18 cellular contexts compared by ENCODE assay signal in genomic region chr12:53972722-53973092, GRCh38. TPM values are rescaled to one million over a fixed set of nuclear protein-coding genes. Genes with fewer than 3 reads are reported as not detected.
A peak's percentile ranks its signal among the peaks of the same experiment; 100 is the strongest.
DNase-seq lines count a peak whose midpoint lies in the region; ATAC-seq and TF ChIP-seq lines count a peak whose summit lies in the region.
"Had no signal": no experiment of that assay in that cellular context is flagged by ENCODE, and none has a peak within 500 bp of the region (broad histone marks: within the 10 kb centered on the region; RNA-seq: fewer than 3 reads in every experiment).

No MANE protein-coding gene starts in this region.

- no peaks in the 10 kb centered on the region for H3K36me3 ChIP-seq in iPS-18a (ENCODE audit: control insufficient read depth, low read depth, low read length)
- H3K36me3 ChIP-seq: left lung, upper lobe of left lung had no signal

- no peaks in the 10 kb centered on the region for H3K9me3 ChIP-seq in iPS-18a (ENCODE audit: control insufficient read depth, low read depth, low read length)
- H3K9me3 ChIP-seq: A549, left lung, upper lobe of left lung had no signal

- H3K4me1 ChIP-seq in iPS-18a (ENCODE audit: control insufficient read depth, low read depth, low read length): peaks cover 7% of the 10 kb centered on the region

- peaks cover 90% of the 10 kb centered on the region for H3K27me3 Mint-ChIP-seq in activated CD8-positive, alpha-beta T cell treated with anti-CD3 and anti-CD28 coated beads, Interleukin-2, amount 10 ng/mL, durations not matched to agents 7 days and 5 days (ENCODE audit: low read depth)
- H3K27me3 Mint-ChIP-seq in activated CD8-positive, alpha-beta T cell treated with anti-CD3 and anti-CD28 coated beads for 36 hours: peaks cover 80% of the 10 kb centered on the region
- H3K27me3 Mint-ChIP-seq in activated B cell treated with CpG ODN at 0.5 μM for 24 hours: peaks cover 73% of the 10 kb centered on the region

- CTCF ChIA-PET in activated CD8-positive, alpha-beta T cell treated with anti-CD3 and anti-CD28 coated beads, Interleukin-2, amount 10 ng/mL, durations not matched to agents 7 days and 5 days (lab: Charles Lee): interaction anchor here (1.3 to 1.4 kb wide), 2 partner anchors 13 to 22 kb away, joined by 3 read pairs; no protein-coding TSS in a partner anchor
- CTCF ChIA-PET in activated CD8-positive, alpha-beta T cell treated with anti-CD3 and anti-CD28 coated beads for 36 hours (lab: Charles Lee): interaction anchor here (0.7 kb wide), 1 partner anchor 13 kb away, joined by 3 read pairs; no protein-coding TSS in a partner anchor
- CTCF ChIA-PET in activated B cell treated with CpG ODN at 0.5 μM for 24 hours (lab: Charles Lee): no interaction called here

- no peak for TF ChIP-seq CTCF in activated CD8-positive, alpha-beta T cell treated with anti-CD3 and anti-CD28 coated beads for 36 hours (IDR thresholded peaks at IDR 0.05)
- TF ChIP-seq CTCF in activated B cell treated with CpG ODN at 0.5 μM for 24 hours (IDR thresholded peaks at IDR 0.05): no peak

- H3K36me3 Mint-ChIP-seq in activated CD8-positive, alpha-beta T cell treated with anti-CD3 and anti-CD28 coated beads, Interleukin-2, amount 10 ng/mL, durations not matched to agents 7 days and 5 days (ENCODE audit: low read depth): peaks cover 9% of the 10 kb centered on the region
- peaks cover 4% of the 10 kb centered on the region for H3K36me3 Mint-ChIP-seq in activated CD8-positive, alpha-beta T cell treated with anti-CD3 and anti-CD28 coated beads for 36 hours (ENCODE audit: low read depth)
- H3K36me3 Mint-ChIP-seq in activated B cell treated with CpG ODN at 0.5 μM for 24 hours (ENCODE audit: low read depth): no peaks in the 10 kb centered on the region
- no peaks in the 10 kb centered on the region for H3K36me3 Mint-ChIP-seq in stimulated activated effector memory CD8-positive, alpha-beta T cell treated with anti-CD3 and anti-CD28 coated beads, Interleukin-12 subunit alpha, Interleukin-12 subunit beta, amount 100 ng/mL, for 72 hours
- H3K36me3 Mint-ChIP-seq: brain had no signal

- ATAC-seq in activated CD8-positive, alpha-beta T cell treated with anti-CD3 and anti-CD28 coated beads, Interleukin-2, amount 10 ng/mL, durations not matched to agents 7 days and 5 days: no peak
- ATAC-seq in activated CD8-positive, alpha-beta T cell treated with anti-CD3 and anti-CD28 coated beads for 36 hours: no peak
- no peak for ATAC-seq in activated B cell treated with CpG ODN at 0.5 μM for 24 hours (ENCODE audit: low read depth)
- no peak for ATAC-seq in stimulated activated effector memory CD8-positive, alpha-beta T cell treated with anti-CD3 and anti-CD28 coated beads, Interleukin-12 subunit alpha, Interleukin-12 subunit beta, amount 100 ng/mL, for 72 hours
- ATAC-seq in Right ventricle myocardium superior (ENCODE audit: poor library complexity): no peak
- ATAC-seq in HG02852 (IDR thresholded peaks at IDR 0.05; ENCODE audit: unreplicated experiment): no peak
- ATAC-seq: K562, left lung had no signal

- H3K27me3 ChIP-seq in iPS-18a (ENCODE audit: control insufficient read depth, insufficient read depth, low read length): peaks cover 100% of the 10 kb centered on the region

- DNase-seq in activated CD8-positive, alpha-beta T cell treated with anti-CD3 and anti-CD28 coated beads, Interleukin-2, amount 10 ng/mL, durations not matched to agents 7 days and 5 days: no peak
- DNase-seq in activated CD8-positive, alpha-beta T cell treated with anti-CD3 and anti-CD28 coated beads for 36 hours: no peak
- DNase-seq in activated B cell treated with CpG ODN at 0.5 μM for 24 hours (no peak), Right ventricle myocardium superior (no peak), NCI-H1436 (lab: John Stamatoyannopoulos, UW) (no peak)
- no peak for DNase-seq in stimulated activated effector memory CD8-positive, alpha-beta T cell treated with anti-CD3 and anti-CD28 coated beads, Interleukin-12 subunit alpha, Interleukin-12 subunit beta, amount 100 ng/mL, for 72 hours (ENCODE audit: low spot score in 2 of 2)
- DNase-seq: effector memory CD4-positive, alpha-beta T cell; NCI-H1694 treated with DMSO at 0.1 percent for 48 hours; nucleus accumbens; SHP77 treated with DMSO at 0.1 percent for 48 hours had no signal

- POLR2A ChIA-PET in activated CD8-positive, alpha-beta T cell treated with anti-CD3 and anti-CD28 coated beads, Interleukin-2, amount 10 ng/mL, durations not matched to agents 7 days and 5 days (lab: Charles Lee): no interaction called here
- POLR2A ChIA-PET in activated CD8-positive, alpha-beta T cell treated with anti-CD3 and anti-CD28 coated beads for 36 hours (lab: Charles Lee): interaction anchor here (1.6 kb wide), 1 partner anchor 14 kb away, joined by 4 read pairs; no protein-coding TSS in a partner anchor
- POLR2A ChIA-PET in activated B cell treated with CpG ODN at 0.5 μM for 24 hours (lab: Charles Lee): no interaction called here

- peak overlapping the region; percentile 77 for H3K27ac Mint-ChIP-seq in activated CD8-positive, alpha-beta T cell treated with anti-CD3 and anti-CD28 coated beads, Interleukin-2, amount 10 ng/mL, durations not matched to agents 7 days and 5 days
- H3K27ac Mint-ChIP-seq in activated CD8-positive, alpha-beta T cell treated with anti-CD3 and anti-CD28 coated beads for 36 hours: no peak overlapping the region
- peak overlapping the region; percentile 46 for H3K27ac Mint-ChIP-seq in activated B cell treated with CpG ODN at 0.5 μM for 24 hours
- H3K27ac Mint-ChIP-seq in stimulated activated effector memory CD8-positive, alpha-beta T cell treated with anti-CD3 and anti-CD28 coated beads, Interleukin-12 subunit alpha, Interleukin-12 subunit beta, amount 100 ng/mL, for 72 hours: no peak overlapping the region

- intact Hi-C loops in activated CD8-positive, alpha-beta T cell treated with anti-CD3 and anti-CD28 coated beads for 36 hours (cut with micrococcal nuclease): loop anchor here (5.0 kb wide), 1 partner anchor 35 kb away; the partner anchor contains the start of gene HOXC13
- intact Hi-C loops in activated B cell treated with CpG ODN at 0.5 μM for 24 hours (cut with micrococcal nuclease) (loop anchor here (5.0 kb wide), 1 partner anchor 35 kb away; the partner anchor contains the start of gene HOXC13), Right ventricle myocardium superior (cut with DNase I) (no loop called here)

- no peaks in the 10 kb centered on the region for H3K9me3 Mint-ChIP-seq in activated CD8-positive, alpha-beta T cell treated with anti-CD3 and anti-CD28 coated beads, Interleukin-2, amount 10 ng/mL, durations not matched to agents 7 days and 5 days (ENCODE audit: insufficient read depth)
- H3K9me3 Mint-ChIP-seq in activated CD8-positive, alpha-beta T cell treated with anti-CD3 and anti-CD28 coated beads for 36 hours: peaks cover 4% of the 10 kb centered on the region
- H3K9me3 Mint-ChIP-seq in activated B cell treated with CpG ODN at 0.5 μM for 24 hours: peaks cover 4% of the 10 kb centered on the region
- no peaks in the 10 kb centered on the region for H3K9me3 Mint-ChIP-seq in stimulated activated effector memory CD8-positive, alpha-beta T cell treated with anti-CD3 and anti-CD28 coated beads, Interleukin-12 subunit alpha, Interleukin-12 subunit beta, amount 100 ng/mL, for 72 hours

- peak overlapping the region; percentile 13 for H3K4me3 ChIP-seq in iPS-18a (ENCODE audit: low read length)
- H3K4me3 ChIP-seq: K562, left lung, upper lobe of left lung had no signal

- peaks cover 14% of the 10 kb centered on the region for H3K4me1 Mint-ChIP-seq in activated CD8-positive, alpha-beta T cell treated with anti-CD3 and anti-CD28 coated beads, Interleukin-2, amount 10 ng/mL, durations not matched to agents 7 days and 5 days (ENCODE audit: low read depth)
- peaks cover 15% of the 10 kb centered on the region for H3K4me1 Mint-ChIP-seq in activated CD8-positive, alpha-beta T cell treated with anti-CD3 and anti-CD28 coated beads for 36 hours (ENCODE audit: low read depth)
- peaks cover 13% of the 10 kb centered on the region for H3K4me1 Mint-ChIP-seq in activated B cell treated with CpG ODN at 0.5 μM for 24 hours
- peaks cover 25% of the 10 kb centered on the region for H3K4me1 Mint-ChIP-seq in stimulated activated effector memory CD8-positive, alpha-beta T cell treated with anti-CD3 and anti-CD28 coated beads, Interleukin-12 subunit alpha, Interleukin-12 subunit beta, amount 100 ng/mL, for 72 hours

- peak overlapping the region; percentile 46 for H3K4me3 Mint-ChIP-seq in activated CD8-positive, alpha-beta T cell treated with anti-CD3 and anti-CD28 coated beads, Interleukin-2, amount 10 ng/mL, durations not matched to agents 7 days and 5 days
- H3K4me3 Mint-ChIP-seq in activated CD8-positive, alpha-beta T cell treated with anti-CD3 and anti-CD28 coated beads for 36 hours: no peak overlapping the region
- no peak overlapping the region for H3K4me3 Mint-ChIP-seq in activated B cell treated with CpG ODN at 0.5 μM for 24 hours
- H3K4me3 Mint-ChIP-seq in stimulated activated effector memory CD8-positive, alpha-beta T cell treated with anti-CD3 and anti-CD28 coated beads, Interleukin-12 subunit alpha, Interleukin-12 subunit beta, amount 100 ng/mL, for 72 hours: peak overlapping the region; percentile 67

- H3K27ac ChIP-seq in iPS-18a (ENCODE audit: low read length): no peak overlapping the region
- H3K27ac ChIP-seq: left lung, upper lobe of left lung had no signal

- H3K9ac ChIP-seq in iPS-18a (ENCODE audit: low read length): no peak overlapping the region

RNA-seq across cellular contexts. Expression of gene HOXC11, which starts 0.2 kb away (rescaled TPM):
- not detected for total RNA-seq in activated CD8-positive, alpha-beta T cell treated with anti-CD3 and anti-CD28 coated beads, Interleukin-2, amount 10 ng/mL, durations not matched to agents 7 days and 5 days
- total RNA-seq in activated CD8-positive, alpha-beta T cell treated with anti-CD3 and anti-CD28 coated beads for 36 hours: not detected
- total RNA-seq in activated B cell treated with CpG ODN at 0.5 μM for 24 hours: not detected in 2 replicates
- not detected for total RNA-seq in Right ventricle myocardium superior
- total RNA-seq: K562, left lung, upper lobe of left lung had no signal

RNA-seq across cellular contexts. Expression of gene HOTAIR, which starts 2.0 kb away (rescaled TPM):
- total RNA-seq in activated CD8-positive, alpha-beta T cell treated with anti-CD3 and anti-CD28 coated beads, Interleukin-2, amount 10 ng/mL, durations not matched to agents 7 days and 5 days: not detected
- not detected for total RNA-seq in activated CD8-positive, alpha-beta T cell treated with anti-CD3 and anti-CD28 coated beads for 36 hours
- not detected in 2 replicates for total RNA-seq in activated B cell treated with CpG ODN at 0.5 μM for 24 hours
- total RNA-seq in Right ventricle myocardium superior: not detected
- total RNA-seq: K562, left lung, upper lobe of left lung had no signal

RNA-seq across cellular contexts. Expression of gene HOXC10, which starts 12.2 kb away (rescaled TPM):
- not detected for total RNA-seq in activated CD8-positive, alpha-beta T cell treated with anti-CD3 and anti-CD28 coated beads, Interleukin-2, amount 10 ng/mL, durations not matched to agents 7 days and 5 days
- total RNA-seq in activated CD8-positive, alpha-beta T cell treated with anti-CD3 and anti-CD28 coated beads for 36 hours: not detected
- not detected in 2 replicates for total RNA-seq in activated B cell treated with CpG ODN at 0.5 μM for 24 hours
- total RNA-seq in Right ventricle myocardium superior: not detected
- total RNA-seq: left lung, upper lobe of left lung had no signal

RNA-seq across cellular contexts. Expression of gene HOXC12, which starts 18.0 kb away (rescaled TPM):
- total RNA-seq in activated CD8-positive, alpha-beta T cell treated with anti-CD3 and anti-CD28 coated beads, Interleukin-2, amount 10 ng/mL, durations not matched to agents 7 days and 5 days: not detected
- total RNA-seq in activated CD8-positive, alpha-beta T cell treated with anti-CD3 and anti-CD28 coated beads for 36 hours: not detected
- total RNA-seq in activated B cell treated with CpG ODN at 0.5 μM for 24 hours (not detected in 2 replicates), Right ventricle myocardium superior (not detected)
- total RNA-seq: glomerular endothelial cell, left lung, upper lobe of left lung had no signal

RNA-seq across cellular contexts. Expression of gene HOXC9, which starts 27.3 kb away (rescaled TPM):
- not detected for total RNA-seq in activated CD8-positive, alpha-beta T cell treated with anti-CD3 and anti-CD28 coated beads, Interleukin-2, amount 10 ng/mL, durations not matched to agents 7 days and 5 days
- not detected for total RNA-seq in activated CD8-positive, alpha-beta T cell treated with anti-CD3 and anti-CD28 coated beads for 36 hours
- not detected in 2 replicates for total RNA-seq in activated B cell treated with CpG ODN at 0.5 μM for 24 hours
- total RNA-seq in Right ventricle myocardium superior: not detected

Comparison
In these comparisons a context has a peak if more than half of its experiments do, and no peak if none do; other contexts are left out.
1. H3K27ac Mint-ChIP-seq: peak in activated CD8-positive, alpha-beta T cell treated with anti-CD3 and anti-CD28 coated beads, Interleukin-2, amount 10 ng/mL, durations not matched to agents 7 days and 5 days (single experiment) and activated B cell treated with CpG ODN at 0.5 μM for 24 hours (single experiment); none in activated CD8-positive, alpha-beta T cell treated with anti-CD3 and anti-CD28 coated beads for 36 hours (single experiment) and stimulated activated effector memory CD8-positive, alpha-beta T cell treated with anti-CD3 and anti-CD28 coated beads, Interleukin-12 subunit alpha, Interleukin-12 subunit beta, amount 100 ng/mL, for 72 hours (single experiment).
2. H3K4me3 Mint-ChIP-seq: peak in activated CD8-positive, alpha-beta T cell treated with anti-CD3 and anti-CD28 coated beads, Interleukin-2, amount 10 ng/mL, durations not matched to agents 7 days and 5 days (single experiment) and stimulated activated effector memory CD8-positive, alpha-beta T cell treated with anti-CD3 and anti-CD28 coated beads, Interleukin-12 subunit alpha, Interleukin-12 subunit beta, amount 100 ng/mL, for 72 hours (single experiment); none in activated CD8-positive, alpha-beta T cell treated with anti-CD3 and anti-CD28 coated beads for 36 hours (single experiment) and activated B cell treated with CpG ODN at 0.5 μM for 24 hours (single experiment).